In genomic region chr5:122091942-122092600, GRCh38 we compare ENCODE assay signal across 9 cellular contexts. TPM values are rescaled to one million over a fixed set of nuclear protein-coding genes. Genes with fewer than 3 reads are reported as not detected.
DNase-seq lines count a peak whose midpoint lies in the region; ATAC-seq, FAIRE-seq and TF ChIP-seq lines count a peak whose summit lies in the region.
"Had no signal": no experiment of that assay in that cellular context is flagged by ENCODE, and none has a peak within 500 bp of the region (broad histone marks: within the 10 kb centered on the region; RNA-seq: fewer than 3 reads in every experiment).

No MANE protein-coding gene starts in this region.

- no peak overlapping the region for H3K4me2 ChIP-seq in Karpas-422 (ENCODE audit: low read depth, low read length, poor library complexity, severe bottlenecking)

- peak; percentile 50 for TF ChIP-seq CTCF in cardiac fibroblast (IDR thresholded peaks at IDR 0.05; ENCODE audit: low read depth, low read length)
- TF ChIP-seq CTCF in nephron progenitor cell (IDR thresholded peaks at IDR 0.05): peak; percentile 46

- ATAC-seq in GM18907 (IDR thresholded peaks at IDR 0.05; ENCODE audit: unreplicated experiment): no peak

- H4K20me1 ChIP-seq in Karpas-422 (ENCODE audit: insufficient read depth, low read depth, low read length): no peaks in the 10 kb centered on the region

- no peak overlapping the region for H3K9ac ChIP-seq in Karpas-422 (ENCODE audit: low read length)

- DNase-seq in DMS53 treated with DMSO at 0.1 percent for 48 hours (lab: John Stamatoyannopoulos, UW; ENCODE audit: unreplicated experiment): peak; percentile 14
- peak; percentile 22 for DNase-seq in NCI-H1048 (lab: John Stamatoyannopoulos, UW)
- DNase-seq in cardiac fibroblast (ENCODE audit: low read depth in 2 of 2): peak; percentile 54 to 73
- DNase-seq in nephron progenitor cell: no peak
- no peak for DNase-seq in Karpas-422
- no peak for DNase-seq in nucleus accumbens (lab: John Stamatoyannopoulos, UW)
- no peak for DNase-seq in HTR-8/SVneo (ENCODE audit: insufficient read length, low spot score)

- H3K4me1 ChIP-seq in Karpas-422 (ENCODE audit: low read length): no peaks in the 10 kb centered on the region

- H3K27me3 Mint-ChIP-seq in nephron progenitor cell (ENCODE audit: low read depth, poor library complexity): peaks cover 11% of the 10 kb centered on the region

- no peaks in the 10 kb centered on the region for H3K36me3 ChIP-seq in Karpas-422 (ENCODE audit: insufficient read depth, low read length)

- no peak for FAIRE-seq in HTR-8/SVneo (lab: Jason Lieb, UNC)

- no peaks in the 10 kb centered on the region for H3K36me3 Mint-ChIP-seq in nephron progenitor cell (ENCODE audit: low read depth)

- H3K4me3 ChIP-seq in cardiac fibroblast (replicated peaks in 1 of 2; ENCODE audit: low read depth in 2 of 2, low read length in 2 of 2) (no peak overlapping the region), Karpas-422 (ENCODE audit: low read length) (no peak overlapping the region)

- H3K27ac ChIP-seq in Karpas-422 (ENCODE audit: low read length): no peak overlapping the region

- H3K9me3 ChIP-seq in Karpas-422 (ENCODE audit: low read length): no peaks in the 10 kb centered on the region

- no peaks in the 10 kb centered on the region for H3K79me2 ChIP-seq in Karpas-422 (ENCODE audit: low read length)

- H3K4me1 Mint-ChIP-seq in nephron progenitor cell: peaks cover 10% of the 10 kb centered on the region

- H3K9me2 ChIP-seq in Karpas-422 (replicated peaks; ENCODE audit: insufficient read depth, low read length): no peaks in the 10 kb centered on the region

- no peak overlapping the region for H3K4me3 Mint-ChIP-seq in nephron progenitor cell
- H3K4me3 Mint-ChIP-seq: T-helper 1 cell treated with Interleukin-12 subunit alpha and Interleukin-12 subunit beta and Interleukin-4 antibody, amounts not matched to agents 30 μg/mL and 1 μg/mL, for 36 hours had no signal

- H3K9me3 Mint-ChIP-seq in nephron progenitor cell: no peaks in the 10 kb centered on the region
- H3K9me3 Mint-ChIP-seq: T-helper 1 cell treated with Interleukin-12 subunit alpha and Interleukin-12 subunit beta and Interleukin-4 antibody, amounts not matched to agents 30 μg/mL and 1 μg/mL, for 36 hours had no signal

- no peak overlapping the region for H3K27ac Mint-ChIP-seq in nephron progenitor cell
- H3K27ac Mint-ChIP-seq: T-helper 1 cell treated with Interleukin-12 subunit alpha and Interleukin-12 subunit beta and Interleukin-4 antibody, amounts not matched to agents 30 μg/mL and 1 μg/mL, for 36 hours had no signal

- no peaks in the 10 kb centered on the region for H3K27me3 ChIP-seq in Karpas-422 (ENCODE audit: low read length)

- no peak overlapping the region for H2AFZ ChIP-seq in Karpas-422 (ENCODE audit: low read length)

RNA-seq across cellular contexts. Expression of gene LOX, which starts 14.0 kb away (rescaled TPM):
- not detected in 2 replicates for total RNA-seq in Karpas-422 (2014; rRNA removed; shearing (Covaris generic); ENCODE audit: low replicate concordance)

RNA-seq across cellular contexts. Expression of gene ZNF474, which starts 37.3 kb away (rescaled TPM):
- total RNA-seq in Karpas-422 (2014; rRNA removed; shearing (Covaris generic); ENCODE audit: low replicate concordance): not detected in 2 replicates

Comparison
In these comparisons a context has a peak if more than half of its experiments do, and no peak if none do; other contexts are left out.
1. DNase-seq: peak in DMS53 treated with DMSO at 0.1 percent for 48 hours (single experiment), NCI-H1048 (single experiment) and cardiac fibroblast (2 of 2); none in nephron progenitor cell (single experiment), Karpas-422 (single experiment), nucleus accumbens (0 of 56) and HTR-8/SVneo (single experiment).